In genomic region chr10:101587725-101588614, GRCh38 we compare ENCODE assay signal across 8 cellular contexts. TPM values are rescaled to one million over a fixed set of nuclear protein-coding genes. Genes with fewer than 3 reads are reported as not detected.
DNase-seq lines count a peak whose midpoint lies in the region; FAIRE-seq and TF ChIP-seq lines count a peak whose summit lies in the region.

Gene DPCD, plus strand, starts transcription at chr10:101588321. Its CDS starts 16 bp downstream, at chr10:101588337.
Gene POLL, minus strand, starts transcription at chr10:101588257. Its CDS starts 897 bp downstream, at chr10:101587360.

- H3K27ac Mint-ChIP-seq in nephron progenitor cell: peak within 1 kb of the TSS; percentile 42
- peak within 1 kb of the TSS; percentile 70 for H3K27ac Mint-ChIP-seq in stimulated activated naive CD8-positive, alpha-beta T cell treated with anti-CD3 and anti-CD28 coated beads, Interleukin-15, Interleukin-2, amounts not matched to agents 100 ng/mL and 50 ng/mL, for 24 hours

- no peak for FAIRE-seq in H54 (lab: Jason Lieb, UNC)

- H3K36me3 Mint-ChIP-seq in nephron progenitor cell (ENCODE audit: low read depth): peaks cover 15% of the 10 kb centered on the region
- H3K36me3 Mint-ChIP-seq in stimulated activated naive CD8-positive, alpha-beta T cell treated with anti-CD3 and anti-CD28 coated beads, Interleukin-15, Interleukin-2, amounts not matched to agents 100 ng/mL and 50 ng/mL, for 24 hours (ENCODE audit: low read depth): peaks cover 12% of the 10 kb centered on the region

- TF ChIP-seq CTCF in nephron progenitor cell (IDR thresholded peaks at IDR 0.05): no peak

- peak within 1 kb of the TSS; percentile 96 for H3K4me3 Mint-ChIP-seq in nephron progenitor cell
- H3K4me3 Mint-ChIP-seq in stimulated activated naive CD8-positive, alpha-beta T cell treated with anti-CD3 and anti-CD28 coated beads, Interleukin-15, Interleukin-2, amounts not matched to agents 100 ng/mL and 50 ng/mL, for 24 hours: peak within 1 kb of the TSS; percentile 92

- DNase-seq in ELR (ENCODE audit: low read depth) (peak; percentile 97), H54 (ENCODE audit: insufficient read length, low spot score) (peak; percentile 93), M059J (ENCODE audit: low read depth) (peak; percentile 92), activated gamma-delta T cell treated with Interleukin-2 at 50 U/mL for 16 hours (peak; percentile 92), fibroblast of the conjunctiva (ENCODE audit: low read depth) (peak; percentile 94), nephron progenitor cell (peak; percentile 97)

- TF ChIP-seq POLR2A in H54 (IDR thresholded peaks at IDR 0.05; ENCODE audit: low read depth, low read length): peak; percentile 51
- TF ChIP-seq POLR2A in Raji (IDR thresholded peaks at IDR 0.05; ENCODE audit: insufficient read depth, low read depth, low read length): peak; percentile 75

- peaks cover 3% of the 10 kb centered on the region for H3K27me3 Mint-ChIP-seq in nephron progenitor cell (ENCODE audit: low read depth, poor library complexity)
- no peaks in the 10 kb centered on the region for H3K27me3 Mint-ChIP-seq in stimulated activated naive CD8-positive, alpha-beta T cell treated with anti-CD3 and anti-CD28 coated beads, Interleukin-15, Interleukin-2, amounts not matched to agents 100 ng/mL and 50 ng/mL, for 24 hours

- H3K9me3 Mint-ChIP-seq in nephron progenitor cell: no peaks in the 10 kb centered on the region
- H3K9me3 Mint-ChIP-seq in stimulated activated naive CD8-positive, alpha-beta T cell treated with anti-CD3 and anti-CD28 coated beads, Interleukin-15, Interleukin-2, amounts not matched to agents 100 ng/mL and 50 ng/mL, for 24 hours: no peaks in the 10 kb centered on the region

- H3K4me1 Mint-ChIP-seq in nephron progenitor cell: peaks cover 45% of the 10 kb centered on the region
- H3K4me1 Mint-ChIP-seq in stimulated activated naive CD8-positive, alpha-beta T cell treated with anti-CD3 and anti-CD28 coated beads, Interleukin-15, Interleukin-2, amounts not matched to agents 100 ng/mL and 50 ng/mL, for 24 hours (ENCODE audit: low read depth): peaks cover 16% of the 10 kb centered on the region

RNA-seq across cellular contexts. Expression of gene DPCD, which starts in this region (rescaled TPM):
- 46.7 and 48.4 TPM in 2 replicates for total RNA-seq in M059J (2014; rRNA removed; shearing (Covaris generic))

RNA-seq across cellular contexts. Expression of gene POLL, which starts in this region (rescaled TPM):
- 3.3 and 6.6 TPM in 2 replicates for total RNA-seq in M059J (2014; rRNA removed; shearing (Covaris generic))

Comparison
In these comparisons a context has a peak if more than half of its experiments do, and no peak if none do; other contexts are left out.
1. Peak in every context shown above with its lines: DNase-seq.